In genomic region chr7:134850048-134850447, GRCh38 we compare ENCODE assay signal across 22 cellular contexts.
DNase-seq lines count a peak whose midpoint lies in the region; ATAC-seq and TF ChIP-seq lines count a peak whose summit lies in the region.
"Had no signal": no experiment of that assay in that cellular context is flagged by ENCODE, and none has a peak within 500 bp of the region (broad histone marks: within the 10 kb centered on the region; RNA-seq: fewer than 3 reads in every experiment).

No MANE protein-coding gene starts in this region.

- H3K36me3 ChIP-seq in prostate gland: no peaks in the 10 kb centered on the region
- H3K36me3 ChIP-seq in upper lobe of left lung: peaks cover 0 to 8% (median 0%) of the 10 kb centered on the region in 4 donors
- H3K36me3 ChIP-seq: breast epithelium, gastrocnemius medialis, SJCRH30 had no signal

- no peaks in the 10 kb centered on the region for H3K9me3 ChIP-seq in prostate gland
- H3K9me3 ChIP-seq in upper lobe of left lung: no peaks in the 10 kb centered on the region
- H3K9me3 ChIP-seq: breast epithelium, gastrocnemius medialis, SJCRH30 had no signal

- TF ChIP-seq CTCF in C4-2B (conservative IDR thresholded peaks at IDR 0.05): no peak
- TF ChIP-seq CTCF in prostate gland (IDR thresholded peaks at IDR 0.05): no peak
- TF ChIP-seq CTCF in upper lobe of left lung (IDR thresholded peaks at IDR 0.05): no peak

- DNase-seq in amniotic epithelial cell (ENCODE audit: low read depth): peak; percentile 80
- peak; percentile 30 for DNase-seq in fibroblast of gingiva (ENCODE audit: low read depth)
- DNase-seq in prostate gland (ENCODE audit: low spot score): no peak
- DNase-seq in NCI-H446 (lab: John Stamatoyannopoulos, UW): no peak
- no peak for DNase-seq in putamen (ENCODE audit: low spot score)
- no peak for DNase-seq in upper lobe of left lung
- DNase-seq in stimulated activated CD4-positive, alpha-beta T cell treated with anti-CD3 and anti-CD28 coated beads, Interleukin-1b, Interleukin-23, amount 100 ng/mL, for 48 hours: no peak
- DNase-seq: activated CD8-positive, alpha-beta memory T cell treated with anti-CD3 and anti-CD28 coated beads, Interleukin-2, amount 50 U/mL, for 48 hours; dorsolateral prefrontal cortex; gastrocnemius medialis; GOT3; kidney glomerular epithelial cell; naive thymus-derived CD8-positive, alpha-beta T cell; NCI-H1048; NCI-H1930; NCI-H345; NK-92 treated with Interleukin-12 subunit alpha and Interleukin-12 subunit beta, amount 100 ng/mL, for 24 hours; SJCRH30; stimulated activated CD8-positive, alpha-beta memory T cell treated with anti-CD3 and anti-CD28 coated beads, Interleukin-4, amount 100 ng/mL, for 48 hours had no signal

- WGBS in prostate gland: 51% methylated on average over 2 of the region's 2 CpGs
- 43 to 46% methylated on average over 2 of the region's 2 CpGs for WGBS in upper lobe of left lung, 2 donors

- H3K4me1 ChIP-seq in prostate gland (replicated peaks) (peaks cover 15% of the 10 kb centered on the region), upper lobe of left lung (peaks cover 0 to 15% (median 8%) of the 10 kb centered on the region in 4 donors)
- H3K4me1 ChIP-seq: SJCRH30 had no signal

- no peak for TF ChIP-seq POLR2A in prostate gland (IDR thresholded peaks at IDR 0.05)
- no peak for TF ChIP-seq POLR2A in upper lobe of left lung (IDR thresholded peaks at IDR 0.05)

- intact Hi-C loops in prostate gland (cut with DNase I): no loop called here

- TF ChIP-seq EP300 in upper lobe of left lung (IDR thresholded peaks at IDR 0.05): no peak

- ATAC-seq in upper lobe of left lung (ENCODE audit: low FRiP score in 2 of 2): no peak
- ATAC-seq: gastrocnemius medialis; naive thymus-derived CD8-positive, alpha-beta T cell; Panc1 had no signal

- H3K27ac ChIP-seq in C4-2B (peak overlapping the region; percentile 44; the same call in 1 of the 2 replicates), prostate gland (peak overlapping the region; percentile 69 to 80), upper lobe of left lung (no peak overlapping the region)
- H3K27ac ChIP-seq: breast epithelium, SJCRH30 had no signal

- H3K27me3 ChIP-seq in prostate gland (replicated peaks; ENCODE audit: insufficient read depth) (no peaks in the 10 kb centered on the region), upper lobe of left lung (no peaks in the 10 kb centered on the region)
- H3K27me3 ChIP-seq: breast epithelium, dorsolateral prefrontal cortex, gastrocnemius medialis, SJCRH30 had no signal

- no peak overlapping the region for H3K4me3 ChIP-seq in prostate gland
- H3K4me3 ChIP-seq in upper lobe of left lung: no peak overlapping the region
- H3K4me3 ChIP-seq: breast epithelium, dorsolateral prefrontal cortex, gastrocnemius medialis, SJCRH30 had no signal

Comparison
In these comparisons a context has a peak if more than half of its experiments do, and no peak if none do; other contexts are left out.
1. H3K27ac ChIP-seq: peak in C4-2B (single experiment) and prostate gland (2 of 2); none in upper lobe of left lung (0 of 4).
2. DNase-seq: peak in amniotic epithelial cell (single experiment) and fibroblast of gingiva (single experiment); none in prostate gland (single experiment), NCI-H446 (0 of 2), putamen (single experiment), upper lobe of left lung (0 of 2) and stimulated activated CD4-positive, alpha-beta T cell treated with anti-CD3 and anti-CD28 coated beads, Interleukin-1b, Interleukin-23, amount 100 ng/mL, for 48 hours (single experiment).